Comparison of ENCODE assay signal across 2 cellular contexts in genomic region chr13:38518328-38518727, GRCh38.
TF ChIP-seq lines count a peak whose summit lies in the region.

No MANE protein-coding gene starts in this region.

TF ChIP-seq in HepG2, 621 proteins besides CTCF, POLR2A, EP300 and RAD21:
- TF ChIP-seq ZNF484 (CRISPR knock-in tag; IDR thresholded peaks at IDR 0.05; ENCODE audit: borderline replicate concordance, low read depth): no peak
- TF ChIP-seq TEAD2 (CRISPR knock-in tag; IDR thresholded peaks at IDR 0.05): no peak
- TF ChIP-seq BCL6 (CRISPR knock-in tag; IDR thresholded peaks at IDR 0.05): no peak
- TF ChIP-seq, protein P1, sequence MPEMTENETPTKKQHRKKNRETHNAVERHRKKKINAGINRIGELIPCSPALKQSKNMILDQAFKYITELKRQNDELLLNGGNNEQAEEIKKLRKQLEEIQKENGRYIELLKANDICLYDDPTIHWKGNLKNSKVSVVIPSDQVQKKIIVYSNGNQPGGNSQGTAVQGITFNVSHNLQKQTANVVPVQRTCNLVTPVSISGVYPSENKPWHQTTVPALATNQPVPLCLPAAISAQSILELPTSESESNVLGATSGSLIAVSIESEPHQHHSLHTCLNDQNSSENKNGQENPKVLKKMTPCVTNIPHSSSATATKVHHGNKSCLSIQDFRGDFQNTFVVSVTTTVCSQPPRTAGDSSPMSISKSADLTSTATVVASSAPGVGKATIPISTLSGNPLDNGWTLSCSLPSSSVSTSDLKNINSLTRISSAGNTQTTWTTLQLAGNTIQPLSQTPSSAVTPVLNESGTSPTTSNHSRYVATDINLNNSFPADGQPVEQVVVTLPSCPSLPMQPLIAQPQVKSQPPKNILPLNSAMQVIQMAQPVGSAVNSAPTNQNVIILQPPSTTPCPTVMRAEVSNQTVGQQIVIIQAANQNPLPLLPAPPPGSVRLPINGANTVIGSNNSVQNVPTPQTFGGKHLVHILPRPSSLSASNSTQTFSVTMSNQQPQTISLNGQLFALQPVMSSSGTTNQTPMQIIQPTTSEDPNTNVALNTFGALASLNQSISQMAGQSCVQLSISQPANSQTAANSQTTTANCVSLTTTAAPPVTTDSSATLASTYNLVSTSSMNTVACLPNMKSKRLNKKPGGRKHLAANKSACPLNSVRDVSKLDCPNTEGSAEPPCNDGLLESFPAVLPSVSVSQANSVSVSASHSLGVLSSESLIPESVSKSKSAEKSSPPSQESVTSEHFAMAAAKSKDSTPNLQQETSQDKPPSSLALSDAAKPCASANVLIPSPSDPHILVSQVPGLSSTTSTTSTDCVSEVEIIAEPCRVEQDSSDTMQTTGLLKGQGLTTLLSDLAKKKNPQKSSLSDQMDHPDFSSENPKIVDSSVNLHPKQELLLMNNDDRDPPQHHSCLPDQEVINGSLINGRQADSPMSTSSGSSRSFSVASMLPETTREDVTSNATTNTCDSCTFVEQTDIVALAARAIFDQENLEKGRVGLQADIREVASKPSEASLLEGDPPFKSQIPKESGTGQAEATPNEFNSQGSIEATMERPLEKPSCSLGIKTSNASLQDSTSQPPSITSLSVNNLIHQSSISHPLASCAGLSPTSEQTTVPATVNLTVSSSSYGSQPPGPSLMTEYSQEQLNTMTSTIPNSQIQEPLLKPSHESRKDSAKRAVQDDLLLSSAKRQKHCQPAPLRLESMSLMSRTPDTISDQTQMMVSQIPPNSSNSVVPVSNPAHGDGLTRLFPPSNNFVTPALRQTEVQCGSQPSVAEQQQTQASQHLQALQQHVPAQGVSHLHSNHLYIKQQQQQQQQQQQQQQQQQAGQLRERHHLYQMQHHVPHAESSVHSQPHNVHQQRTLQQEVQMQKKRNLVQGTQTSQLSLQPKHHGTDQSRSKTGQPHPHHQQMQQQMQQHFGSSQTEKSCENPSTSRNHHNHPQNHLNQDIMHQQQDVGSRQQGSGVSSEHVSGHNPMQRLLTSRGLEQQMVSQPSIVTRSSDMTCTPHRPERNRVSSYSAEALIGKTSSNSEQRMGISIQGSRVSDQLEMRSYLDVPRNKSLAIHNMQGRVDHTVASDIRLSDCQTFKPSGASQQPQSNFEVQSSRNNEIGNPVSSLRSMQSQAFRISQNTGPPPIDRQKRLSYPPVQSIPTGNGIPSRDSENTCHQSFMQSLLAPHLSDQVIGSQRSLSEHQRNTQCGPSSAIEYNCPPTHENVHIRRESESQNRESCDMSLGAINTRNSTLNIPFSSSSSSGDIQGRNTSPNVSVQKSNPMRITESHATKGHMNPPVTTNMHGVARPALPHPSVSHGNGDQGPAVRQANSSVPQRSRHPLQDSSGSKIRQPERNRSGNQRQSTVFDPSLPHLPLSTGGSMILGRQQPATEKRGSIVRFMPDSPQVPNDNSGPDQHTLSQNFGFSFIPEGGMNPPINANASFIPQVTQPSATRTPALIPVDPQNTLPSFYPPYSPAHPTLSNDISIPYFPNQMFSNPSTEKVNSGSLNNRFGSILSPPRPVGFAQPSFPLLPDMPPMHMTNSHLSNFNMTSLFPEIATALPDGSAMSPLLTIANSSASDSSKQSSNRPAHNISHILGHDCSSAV (CRISPR knock-in tag; IDR thresholded peaks at IDR 0.05; ENCODE audit: borderline replicate concordance): no peak

TF ChIP-seq in H1, 55 proteins besides CTCF, POLR2A, EP300 and RAD21:
- TF ChIP-seq POU5F1 (IDR thresholded peaks at IDR 0.05; ENCODE audit: low read depth, low read length) (no peak), RNF2 (IDR thresholded peaks at IDR 0.05; ENCODE audit: borderline replicate concordance, low read depth, low read length, missing control alignments, poor library complexity, severe bottlenecking) (no peak), JUND (IDR thresholded peaks at IDR 0.05; ENCODE audit: low read length) (no peak), NANOG (IDR thresholded peaks at IDR 0.05; ENCODE audit: insufficient read depth, low read depth, low read length, poor library complexity, severe bottlenecking) (no peak), CBX5 (IDR thresholded peaks at IDR 0.05; ENCODE audit: low read depth, low read length) (no peak), CTBP2 (IDR thresholded peaks at IDR 0.05; ENCODE audit: borderline replicate concordance, insufficient read depth, insufficient read length, low read length) (no peak), SIN3A (conservative IDR thresholded peaks at IDR 0.05 in 1 of 2, IDR thresholded peaks at IDR 0.05 in 1 of 2; ENCODE audit: low read depth in 1 of 2, low read length in 2 of 2) (no peak), MAX (IDR thresholded peaks at IDR 0.05) (no peak), SP1 (IDR thresholded peaks at IDR 0.05; ENCODE audit: low read depth, low read length) (no peak), KDM5A (IDR thresholded peaks at IDR 0.05; ENCODE audit: low read length) (no peak), GTF2F1 (IDR thresholded peaks at IDR 0.05; ENCODE audit: borderline replicate concordance, low read depth, low read length) (no peak), KDM4A (IDR thresholded peaks at IDR 0.05; ENCODE audit: low read depth, low read length, severe bottlenecking) (no peak), NRF1 (IDR thresholded peaks at IDR 0.05; ENCODE audit: low read depth, low read length) (no peak)
